In genomic region chr15:69456208-69457166, GRCh38 we compare ENCODE assay signal across 14 cellular contexts. TPM values are rescaled to one million over a fixed set of nuclear protein-coding genes. Genes with fewer than 3 reads are reported as not detected.
DNase-seq lines count a peak whose midpoint lies in the region; ATAC-seq and TF ChIP-seq lines count a peak whose summit lies in the region.
"Had no signal": no experiment of that assay in that cellular context is flagged by ENCODE, and none has a peak within 500 bp of the region (broad histone marks: within the 10 kb centered on the region; RNA-seq: fewer than 3 reads in every experiment).

No MANE protein-coding gene starts in this region.

- H3K4me1 ChIP-seq in cardiac muscle cell (ENCODE audit: low read depth) (peaks cover 18% of the 10 kb centered on the region), smooth muscle cell (ENCODE audit: low read depth) (peaks cover 16% of the 10 kb centered on the region), tibial nerve (peaks cover 0 to 41% (median 19%) of the 10 kb centered on the region in 4 donors)

- H3K27ac ChIP-seq in cardiac muscle cell (peak overlapping the region; percentile 59), smooth muscle cell (ENCODE audit: low read depth) (peak overlapping the region; percentile 34), tibial nerve (no peak overlapping the region)
- H3K27ac ChIP-seq: brain microvascular endothelial cell, prostate gland had no signal

- ATAC-seq in left ventricle myocardium superior = no peak
- ATAC-seq: Right ventricle myocardium inferior had no signal

- no peak overlapping the region for H3K4me2 ChIP-seq in smooth muscle cell

- H3K4me3 ChIP-seq in cardiac muscle cell (no peak overlapping the region), smooth muscle cell (no peak overlapping the region), H7 (ENCODE audit: insufficient read depth, low read depth, low read length) (no peak overlapping the region), tibial nerve (no peak overlapping the region)
- H3K4me3 ChIP-seq: prostate gland had no signal

- intact Hi-C loops in left ventricle myocardium superior (cut with micrococcal nuclease) = no loop called here

- H4K20me1 ChIP-seq in smooth muscle cell (ENCODE audit: low read depth) = peaks cover 46% of the 10 kb centered on the region

- peaks cover 4% of the 10 kb centered on the region for H3K27me3 Mint-ChIP-seq in brain

- H3K9me3 Mint-ChIP-seq in brain = peaks cover 0 to 4% (median 0%) of the 10 kb centered on the region in 5 experiments

- H3K27me3 ChIP-seq in cardiac muscle cell (no peaks in the 10 kb centered on the region), smooth muscle cell (ENCODE audit: low read depth) (no peaks in the 10 kb centered on the region), H7 (ENCODE audit: control insufficient read depth, insufficient read depth, low read length) (no peaks in the 10 kb centered on the region), tibial nerve (no peaks in the 10 kb centered on the region)
- H3K27me3 ChIP-seq: brain microvascular endothelial cell had no signal

- WGBS in smooth muscle cell (ENCODE audit: low lambda C conversion rate) = 95% methylated on average over 13 of the region's 13 CpGs
- WGBS in tibial nerve, 2 donors = 85 to 89% methylated on average over 13 of the region's 13 CpGs

- H3K9me3 ChIP-seq in cardiac muscle cell (ENCODE audit: low read depth) (no peaks in the 10 kb centered on the region), smooth muscle cell (replicated peaks; ENCODE audit: low read depth) (no peaks in the 10 kb centered on the region), tibial nerve (no peaks in the 10 kb centered on the region)
- H3K9me3 ChIP-seq: prostate gland had no signal

- H3K4me1 Mint-ChIP-seq in brain = peaks cover 39% of the 10 kb centered on the region

- DNase-seq in cardiac muscle cell (ENCODE audit: low read depth in 1 of 2, low spot score in 1 of 2) (no peak), left ventricle myocardium superior (no peak), smooth muscle cell (lab: John Stamatoyannopoulos, UW; ENCODE audit: unreplicated experiment) (no peak), RPMI8226 (no peak), H7 (no peak), tibial nerve (ENCODE audit: low spot score in 2 of 2) (no peak)
- DNase-seq: brain microvascular endothelial cell; NCI-H1436 treated with DMSO at 0.1 percent for 48 hours; NCI-H510A; stimulated activated CD4-positive, alpha-beta T cell treated with anti-CD3 and anti-CD28 coated beads, Interleukin-1b, Interleukin-23, amount 100 ng/mL, for 48 hours had no signal

- no peak for TF ChIP-seq POLR2A in tibial nerve (IDR thresholded peaks at IDR 0.05)

- peaks cover 41% of the 10 kb centered on the region for H3K36me3 Mint-ChIP-seq in brain

- H3K79me2 ChIP-seq in smooth muscle cell (ENCODE audit: low read depth) = peaks cover 30% of the 10 kb centered on the region

- TF ChIP-seq CTCF in cardiac muscle cell (IDR thresholded peaks at IDR 0.05; ENCODE audit: low read depth, low read length) (no peak), brain (conservative IDR thresholded peaks at IDR 0.05) (no peak), smooth muscle cell (IDR thresholded peaks at IDR 0.05; ENCODE audit: borderline replicate concordance, insufficient read depth, poor library complexity, severe bottlenecking) (no peak), tibial nerve (IDR thresholded peaks at IDR 0.05) (no peak)

- no peak for TF ChIP-seq EP300 in tibial nerve (IDR thresholded peaks at IDR 0.05)

- peak overlapping the region in 2 of 5 experiments; percentile 0 to 25 for H3K27ac Mint-ChIP-seq in brain

- H3K4me3 Mint-ChIP-seq in brain = peak overlapping the region in 4 of 5 experiments; percentile 9 to 61 (median 25)

- no peak overlapping the region for H3K9ac ChIP-seq in smooth muscle cell (ENCODE audit: low read depth)

- H2AFZ ChIP-seq in smooth muscle cell (ENCODE audit: low read depth) = no peak overlapping the region

- H3F3A ChIP-seq in smooth muscle cell (ENCODE audit: low read depth) = peaks cover 47% of the 10 kb centered on the region

- H3K36me3 ChIP-seq in cardiac muscle cell (peaks cover 19% of the 10 kb centered on the region), smooth muscle cell (ENCODE audit: low read depth) (no peaks in the 10 kb centered on the region), H7 (replicated peaks; ENCODE audit: control insufficient read depth, insufficient read depth, low read length) (peaks cover 16% of the 10 kb centered on the region), tibial nerve (peaks cover 0 to 29% (median 9%) of the 10 kb centered on the region in 3 donors)
- H3K36me3 ChIP-seq: prostate gland had no signal

TF ChIP-seq in PFSK-1, 5 proteins besides CTCF, POLR2A, EP300 and RAD21:
- TF ChIP-seq FOXP2 (optimal IDR thresholded peaks at IDR 0.05; ENCODE audit: borderline replicate concordance, extremely low read depth, extremely low read length, insufficient read depth) = no peak
- TF ChIP-seq TAF1 (IDR thresholded peaks at IDR 0.05; ENCODE audit: borderline replicate concordance, insufficient read depth, low read length) = peak; percentile 52; the same call in 1 of the 2 replicates
- peak; percentile 61 for TF ChIP-seq POLR2AphosphoS5 (IDR thresholded peaks at IDR 0.05; ENCODE audit: low read depth, low read length)

RNA-seq across cellular contexts. Expression of gene RPLP1, which starts 3.9 kb away (rescaled TPM):
- total RNA-seq in cardiac muscle cell = 303 and 361 TPM in 2 replicates
- polyA plus RNA-seq in cardiac muscle cell = 967 and 994 TPM in 2 replicates
- total RNA-seq in left ventricle myocardium superior = 1,143 TPM
- 17,592 TPM for polyA plus RNA-seq in PFSK-1 (2012; ENCODE audit: insufficient read length, low read depth)
- polyA plus RNA-seq in brain (ENCODE audit: insufficient read depth, low read depth, low replicate concordance) = 2,442 TPM
- 321 and 375 TPM in 2 replicates for total RNA-seq in smooth muscle cell
- polyA plus RNA-seq in smooth muscle cell = 1,155 and 1,251 TPM in 2 replicates
- 252 and 393 TPM in 2 replicates for total RNA-seq in H7 (2014; rRNA removed; shearing (Covaris generic))
- total RNA-seq in tibial nerve = 100 to 1,000 TPM; 435 to 693 (median 620) TPM

RNA-seq across cellular contexts. Expression of gene KIF23, which starts 42.3 kb away (rescaled TPM):
- 11.2 and 58.9 TPM in 2 replicates for total RNA-seq in cardiac muscle cell
- 12.3 and 45.9 TPM in 2 replicates for polyA plus RNA-seq in cardiac muscle cell
- total RNA-seq in left ventricle myocardium superior = 0.45 TPM
- polyA plus RNA-seq in PFSK-1 (2012; ENCODE audit: insufficient read length, low read depth) = 19.2 TPM
- 10.9 TPM for polyA plus RNA-seq in brain (ENCODE audit: insufficient read depth, low read depth, low replicate concordance)
- 37.4 and 44.1 TPM in 2 replicates for total RNA-seq in smooth muscle cell
- polyA plus RNA-seq in smooth muscle cell = 14.3 and 15.0 TPM in 2 replicates
- 68.6 and 81.9 TPM in 2 replicates for total RNA-seq in H7 (2014; rRNA removed; shearing (Covaris generic))
- 10 to 100 TPM in 2 of 4 donors, 1 to 10 TPM in 2; 4.5 to 13.2 (median 8.9) TPM for total RNA-seq in tibial nerve

Comparison
In these comparisons a context has a peak if more than half of its experiments do, and no peak if none do; other contexts are left out.
1. H3K27ac ChIP-seq: peak in cardiac muscle cell (single experiment) and smooth muscle cell (single experiment); none in tibial nerve (0 of 4).